Comparison of ENCODE assay signal across 18 cellular contexts in the genomic region with DNA sequence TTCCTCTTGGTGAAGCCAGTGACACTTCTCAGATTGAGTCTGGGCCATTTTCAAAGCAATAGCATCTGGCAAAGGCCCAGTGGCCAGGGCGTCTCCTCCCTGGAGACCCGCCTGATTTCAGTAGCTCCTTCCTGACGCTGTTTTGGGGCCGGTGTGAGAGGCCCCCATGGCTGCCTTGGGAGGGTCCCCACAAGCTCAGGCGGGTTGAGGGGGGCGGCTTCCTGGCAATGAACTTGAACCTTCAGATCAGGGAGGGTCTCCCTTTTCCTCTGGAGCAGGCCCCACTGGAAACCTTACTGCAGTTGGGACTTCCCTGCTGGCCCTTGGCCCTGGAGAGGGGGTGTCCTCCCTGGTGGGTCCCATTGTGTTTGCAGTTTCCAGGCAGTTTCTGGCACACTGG.
"Had no signal": no experiment of that assay in that cellular context is flagged by ENCODE, and none has a peak within 500 bp of the region (broad histone marks: within the 10 kb centered on the region; RNA-seq: fewer than 3 reads in every experiment).

No MANE protein-coding gene starts in this region.

- H3K4me3 ChIP-seq: coronary artery, pancreas, upper lobe of right lung had no signal

- H3K27ac ChIP-seq: brain microvascular endothelial cell, coronary artery, foreskin keratinocyte, neutrophil, pancreas, upper lobe of right lung had no signal

- H3K4me1 ChIP-seq: foreskin keratinocyte, upper lobe of right lung had no signal

- H3K27me3 ChIP-seq: brain microvascular endothelial cell, foreskin keratinocyte, neutrophil, pancreas, upper lobe of right lung had no signal

- H3K9me3 ChIP-seq: neutrophil, pancreas, upper lobe of right lung had no signal

- DNase-seq: activated CD4-positive, alpha-beta T cell treated with anti-CD3 and anti-CD28 coated beads for 48 hours; activated CD4-positive, CD25-positive, alpha-beta regulatory T cell; activated CD8-positive, alpha-beta T cell treated with anti-CD3 and anti-CD28 coated beads for 36 hours; activated naive CD4-positive, alpha-beta T cell treated with Interleukin-2 at 50 U/mL for 16 hours; activated T-cell treated with anti-CD3 and anti-CD28 coated beads, Interleukin-2, amount 50 U/mL, for 24 hours; brain microvascular endothelial cell; foreskin keratinocyte; glutamatergic neuron; hypothalamus; mesendoderm; natural killer cell; stimulated activated naive CD4-positive, alpha-beta T cell; T-helper 1 cell; T-helper 9 cell had no signal

- H3K36me3 ChIP-seq: brain microvascular endothelial cell, neutrophil, pancreas, upper lobe of right lung had no signal

- ATAC-seq: activated CD8-positive, alpha-beta T cell treated with anti-CD3 and anti-CD28 coated beads for 36 hours; foreskin keratinocyte; natural killer cell; pancreas; upper lobe of right lung had no signal
